Comparison of ENCODE assay signal across 15 cellular contexts in genomic region chr15:51848811-51849210, GRCh38. TPM values are rescaled to one million over a fixed set of nuclear protein-coding genes. Genes with fewer than 3 reads are reported as not detected.
A peak's percentile ranks its signal among the peaks of the same experiment; 100 is the strongest.
DNase-seq lines count a peak whose midpoint lies in the region; ATAC-seq, FAIRE-seq and TF ChIP-seq lines count a peak whose summit lies in the region.
"Had no signal": no experiment of that assay in that cellular context is flagged by ENCODE, and none has a peak within 500 bp of the region (broad histone marks: within the 10 kb centered on the region; RNA-seq: fewer than 3 reads in every experiment).

No MANE protein-coding gene starts in this region.

- H3K4me1 ChIP-seq in CD4-positive, CD25-positive, alpha-beta regulatory T cell (ENCODE audit: control insufficient read depth, insufficient read depth, low read length, poor library complexity, severe bottlenecking), result peaks cover 27% of the 10 kb centered on the region
- peaks cover 48% of the 10 kb centered on the region for H3K4me1 ChIP-seq in keratinocyte (ENCODE audit: control insufficient read depth, extremely low read depth, insufficient read depth, low read length)

- no peak for DNase-seq in CD4-positive, CD25-positive, alpha-beta regulatory T cell
- DNase-seq in GM03348 (ENCODE audit: low spot score), result peak; percentile 26
- no peak for DNase-seq in keratinocyte (ENCODE audit: low read depth, low spot score)
- DNase-seq in NCI-H510A (lab: John Stamatoyannopoulos, UW), result no peak
- no peak for DNase-seq in effector CD8-positive, alpha-beta T cell (lab: John Stamatoyannopoulos, UW)
- no peak for DNase-seq in HEK293T (ENCODE audit: extremely low spot score)
- DNase-seq in GOT3 (lab: John Stamatoyannopoulos, UW), result no peak
- DNase-seq: ACHN, H9, NCI-H1436, NCI-H2029, NCI-H2171 treated with DMSO at 0.1 percent for 48 hours, NCI-H774, PC-9 had no signal

- H3K27ac Mint-ChIP-seq in CD4-positive, CD25-positive, alpha-beta regulatory T cell, result peak overlapping the region; percentile 8 to 77 (median 74)
- H3K27ac Mint-ChIP-seq in dendritic cell treated with granulocyte-macrophage colony-stimulating factor and Interleukin-4, amounts not matched to agents 40 ng/mL and 50 ng/mL, for 4 days, result peak overlapping the region; percentile 14
- H3K27ac Mint-ChIP-seq: H9 had no signal

- POLR2A ChIA-PET in HEK293T (lab: Yijun Ruan, JAX), result no interaction called here

- no peak for ATAC-seq in CD4-positive, CD25-positive, alpha-beta regulatory T cell (ENCODE audit: low read depth in 2 of 2)

- no peaks in the 10 kb centered on the region for H3K27me3 Mint-ChIP-seq in CD4-positive, CD25-positive, alpha-beta regulatory T cell
- no peaks in the 10 kb centered on the region for H3K27me3 Mint-ChIP-seq in dendritic cell treated with granulocyte-macrophage colony-stimulating factor and Interleukin-4, amounts not matched to agents 40 ng/mL and 50 ng/mL, for 4 days

- H3K79me2 ChIP-seq in keratinocyte (ENCODE audit: control insufficient read depth, insufficient read depth, low read length), result peaks cover 98% of the 10 kb centered on the region

- no peak overlapping the region for H3K9ac ChIP-seq in keratinocyte (ENCODE audit: control insufficient read depth, extremely low read depth, insufficient read depth, low read length)

- no peak overlapping the region for H3K27ac ChIP-seq in CD4-positive, CD25-positive, alpha-beta regulatory T cell (ENCODE audit: insufficient read depth, low read length, poor library complexity, severe bottlenecking)
- H3K27ac ChIP-seq in keratinocyte (ENCODE audit: control insufficient read depth, insufficient read depth, low read length), result peak overlapping the region; percentile 24
- H3K27ac ChIP-seq: PC-9 had no signal

- H3K36me3 Mint-ChIP-seq in CD4-positive, CD25-positive, alpha-beta regulatory T cell, result peaks cover 18% of the 10 kb centered on the region
- H3K36me3 Mint-ChIP-seq in dendritic cell treated with granulocyte-macrophage colony-stimulating factor and Interleukin-4, amounts not matched to agents 40 ng/mL and 50 ng/mL, for 4 days (ENCODE audit: low read depth), result peaks cover 24% of the 10 kb centered on the region

- H3K9me3 ChIP-seq in CD4-positive, CD25-positive, alpha-beta regulatory T cell (ENCODE audit: control insufficient read depth in 2 of 2, low read length in 2 of 2), result no peaks in the 10 kb centered on the region
- no peaks in the 10 kb centered on the region for H3K9me3 ChIP-seq in keratinocyte (ENCODE audit: control insufficient read depth, low read depth, low read length)

- no peak for FAIRE-seq in keratinocyte (lab: Jason Lieb, UNC)

- CTCF ChIA-PET in HEK293T (lab: Yijun Ruan, JAX), result no interaction called here

- intact Hi-C loops in dendritic cell treated with granulocyte-macrophage colony-stimulating factor and Interleukin-4, amounts not matched to agents 40 ng/mL and 50 ng/mL, for 4 days (cut with micrococcal nuclease), result no loop called here

- no peak overlapping the region for H2AFZ ChIP-seq in keratinocyte (ENCODE audit: control insufficient read depth, low read length)
- H2AFZ ChIP-seq: PC-9 had no signal

- H3K27me3 ChIP-seq in CD4-positive, CD25-positive, alpha-beta regulatory T cell (ENCODE audit: control insufficient read depth, insufficient read depth, low read length), result no peaks in the 10 kb centered on the region
- no peaks in the 10 kb centered on the region for H3K27me3 ChIP-seq in keratinocyte (ENCODE audit: control insufficient read depth, extremely low read depth, insufficient read depth, low read length)

- peaks cover 44 to 84% (median 70%) of the 10 kb centered on the region in 4 donors for H3K4me1 Mint-ChIP-seq in CD4-positive, CD25-positive, alpha-beta regulatory T cell
- H3K4me1 Mint-ChIP-seq in dendritic cell treated with granulocyte-macrophage colony-stimulating factor and Interleukin-4, amounts not matched to agents 40 ng/mL and 50 ng/mL, for 4 days (ENCODE audit: low read depth), result peaks cover 61% of the 10 kb centered on the region

- no peak for TF ChIP-seq CTCF in keratinocyte (optimal IDR thresholded peaks at IDR 0.05 in 1 of 3, IDR thresholded peaks at IDR 0.05 in 1 of 3, conservative IDR thresholded peaks at IDR 0.05 in 1 of 3; ENCODE audit: extremely low read depth in 1 of 3, insufficient read depth in 2 of 3, low read length in 3 of 3)

- H3K9me1 ChIP-seq in keratinocyte (ENCODE audit: control insufficient read depth, extremely low read depth, insufficient read depth, low read length), result peaks cover 2% of the 10 kb centered on the region

- H3K4me3 ChIP-seq in CD4-positive, CD25-positive, alpha-beta regulatory T cell (ENCODE audit: low read depth, low read length), result no peak overlapping the region
- H3K4me3 ChIP-seq in keratinocyte (ENCODE audit: control insufficient read depth in 2 of 3, extremely low read depth in 1 of 3, insufficient read depth in 2 of 3, low read depth in 1 of 3, low read length in 3 of 3), result no peak overlapping the region
- H3K4me3 ChIP-seq: PC-9 had no signal

- peak overlapping the region; percentile 6 for H3K4me2 ChIP-seq in keratinocyte (ENCODE audit: control insufficient read depth, extremely low read depth, insufficient read depth, low read depth, low read length)
- H3K4me2 ChIP-seq: PC-9 had no signal

- H3K9me3 Mint-ChIP-seq in CD4-positive, CD25-positive, alpha-beta regulatory T cell, result peaks cover 0 to 1% (median 0%) of the 10 kb centered on the region in 7 donors
- no peaks in the 10 kb centered on the region for H3K9me3 Mint-ChIP-seq in dendritic cell treated with granulocyte-macrophage colony-stimulating factor and Interleukin-4, amounts not matched to agents 40 ng/mL and 50 ng/mL, for 4 days
- H3K9me3 Mint-ChIP-seq: H9 had no signal

- H3K36me3 ChIP-seq in CD4-positive, CD25-positive, alpha-beta regulatory T cell (ENCODE audit: control insufficient read depth, insufficient read depth, low read length), result no peaks in the 10 kb centered on the region
- peaks cover 5 to 15% of the 10 kb centered on the region in 2 experiments for H3K36me3 ChIP-seq in keratinocyte (ENCODE audit: control insufficient read depth in 2 of 2, extremely low read depth in 1 of 2, insufficient read depth in 2 of 2, low read length in 2 of 2)

- H4K20me1 ChIP-seq in keratinocyte (ENCODE audit: control insufficient read depth, extremely low read depth, insufficient read depth, low read length), result peaks cover 34% of the 10 kb centered on the region

- dilution Hi-C loops in keratinocyte (cut with MboI; ENCODE audit: extremely low pct_ligation_motif_present, low sequenced_read_pairs), result no loop called here

- H3K4me3 Mint-ChIP-seq in CD4-positive, CD25-positive, alpha-beta regulatory T cell, result no peak overlapping the region
- no peak overlapping the region for H3K4me3 Mint-ChIP-seq in dendritic cell treated with granulocyte-macrophage colony-stimulating factor and Interleukin-4, amounts not matched to agents 40 ng/mL and 50 ng/mL, for 4 days
- H3K4me3 Mint-ChIP-seq: H9 had no signal

TF ChIP-seq in HEK293T, 16 proteins besides CTCF, POLR2A, EP300 and RAD21:
- TF ChIP-seq L3MBTL2 (conservative IDR thresholded peaks at IDR 0.05) (no peak), NFRKB (IDR thresholded peaks at IDR 0.05) (no peak), ARNT (IDR thresholded peaks at IDR 0.05) (no peak), HDGF (IDR thresholded peaks at IDR 0.05; ENCODE audit: borderline replicate concordance) (no peak), LEF1 (IDR thresholded peaks at IDR 0.05; ENCODE audit: borderline replicate concordance) (no peak), SUZ12 (IDR thresholded peaks at IDR 0.05) (no peak), FOXK2 (IDR thresholded peaks at IDR 0.05) (no peak)
- TF ChIP-seq, protein P1, sequence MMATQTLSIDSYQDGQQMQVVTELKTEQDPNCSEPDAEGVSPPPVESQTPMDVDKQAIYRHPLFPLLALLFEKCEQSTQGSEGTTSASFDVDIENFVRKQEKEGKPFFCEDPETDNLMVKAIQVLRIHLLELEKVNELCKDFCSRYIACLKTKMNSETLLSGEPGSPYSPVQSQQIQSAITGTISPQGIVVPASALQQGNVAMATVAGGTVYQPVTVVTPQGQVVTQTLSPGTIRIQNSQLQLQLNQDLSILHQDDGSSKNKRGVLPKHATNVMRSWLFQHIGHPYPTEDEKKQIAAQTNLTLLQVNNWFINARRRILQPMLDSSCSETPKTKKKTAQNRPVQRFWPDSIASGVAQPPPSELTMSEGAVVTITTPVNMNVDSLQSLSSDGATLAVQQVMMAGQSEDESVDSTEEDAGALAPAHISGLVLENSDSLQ (IDR thresholded peaks at IDR 0.05), result no peak
TF ChIP-seq in HEK293T: peak in this region for 0.

RNA-seq across cellular contexts. Expression of gene TMOD3, which starts 19.4 kb away (rescaled TPM):
- 68.2 TPM for total RNA-seq in CD4-positive, CD25-positive, alpha-beta regulatory T cell
- polyA plus RNA-seq in CD4-positive, CD25-positive, alpha-beta regulatory T cell, result 10 to 100 TPM; 28.3 to 41.2 (median 32.5) TPM
- polyA plus RNA-seq in keratinocyte, result 48.4 to 100 TPM (median 50.2 TPM) in 3 replicates
- polyA plus RNA-seq in keratinocyte (2011; ENCODE audit: low read depth), result 249 TPM
- 50.3 and 97.3 TPM in 2 replicates for polyA plus RNA-seq in keratinocyte (2011; cell fraction: cytosol; rRNA removed)
- 66.1 and 71.0 TPM in 2 replicates for polyA plus RNA-seq in keratinocyte (2011; cell fraction: nucleus; rRNA removed)
- 59.4 and 66.5 TPM in 2 replicates for polyA plus RNA-seq in keratinocyte (2012; ENCODE audit: low replicate concordance)
- 20.2 to 107 TPM (median 32.1 TPM) in 3 replicates for polyA minus RNA-seq in keratinocyte
- polyA minus RNA-seq in keratinocyte (2011; cell fraction: cytosol; rRNA and poly(A)+ RNA removed), result 36.8 TPM
- polyA minus RNA-seq in keratinocyte (2011; cell fraction: nucleus; rRNA and poly(A)+ RNA removed), result 46.0 and 118 TPM in 2 replicates
